23 cellular contexts compared by ENCODE assay signal in the genomic region with DNA sequence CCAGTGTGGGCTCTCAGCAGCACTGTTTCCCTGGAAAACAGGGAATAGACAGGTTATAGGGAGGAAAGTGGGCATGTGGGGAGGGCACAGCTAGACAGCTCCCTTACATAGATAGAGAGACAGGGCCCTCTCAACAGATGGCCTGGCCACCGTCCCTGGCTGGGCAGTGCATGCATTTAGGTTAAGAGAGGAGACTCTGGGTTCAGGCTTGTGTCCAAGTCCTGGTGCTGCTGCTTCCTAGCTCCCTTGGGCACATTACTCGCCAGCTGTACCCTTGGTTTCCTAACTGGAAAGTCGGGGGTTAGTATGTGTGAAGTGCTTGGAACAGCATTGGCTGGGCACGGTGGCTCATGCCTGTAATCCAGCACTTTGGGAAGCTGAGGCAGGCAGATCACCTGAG. TPM values are rescaled to one million over a fixed set of nuclear protein-coding genes. Genes with fewer than 3 reads are reported as not detected.
A peak's percentile ranks its signal among the peaks of the same experiment; 100 is the strongest.
DNase-seq lines count a peak whose midpoint lies in the region; TF ChIP-seq lines count a peak whose summit lies in the region.
"Had no signal": no experiment of that assay in that cellular context is flagged by ENCODE, and none has a peak within 500 bp of the region (broad histone marks: within the 10 kb centered on the region; RNA-seq: fewer than 3 reads in every experiment).

No MANE protein-coding gene starts in this region.

- H4K20me1 ChIP-seq in H9 (ENCODE audit: control insufficient read depth, insufficient read depth, insufficient read length) = peaks cover 4% of the 10 kb centered on the region

- no peak overlapping the region for H3K4ac ChIP-seq in H9 (ENCODE audit: low read depth, low read length)
- H3K4ac ChIP-seq in trophoblast cell (ENCODE audit: low read depth, low read length) = no peak overlapping the region

- no peak overlapping the region for H3T11ph ChIP-seq in H9 (ENCODE audit: low read length)

- peak overlapping the region in 2 of 3 experiments; percentile 61 to 65; a peak in 3 of 7 replicates for H3K27ac Mint-ChIP-seq in H9
- H3K27ac Mint-ChIP-seq: activated CD4-positive, alpha-beta T cell treated with anti-CD3 and anti-CD28 coated beads, Interleukin-2, amount 10 ng/mL, durations not matched to agents 24 days and 14 days; activated naive CD8-positive, alpha-beta T cell treated with anti-CD3 and anti-CD28 coated beads, Interleukin-2, amount 50 U/mL, for 24 hours; naive thymus-derived CD8-positive, alpha-beta T cell; T-helper 2 cell treated with Interferon-gamma antibody and Interleukin-4, amounts not matched to agents 5 μg/mL and 100 μg/mL, for 36 hours had no signal

- no peak overlapping the region for H2BK20ac ChIP-seq in H9 (ENCODE audit: low read depth, low read length, poor library complexity, severe bottlenecking)

- WGBS in H9 (ENCODE audit: extremely low coverage, insufficient read length, low lambda C conversion rate) = no CpG with 5 or more reads among the region's 4 CpGs
- WGBS in trophoblast cell (ENCODE audit: extremely low coverage, insufficient coverage, insufficient read length) = no CpG with 5 or more reads among the region's 4 CpGs

- H2BK12ac ChIP-seq in H9 (ENCODE audit: insufficient read length, low read depth, low read length) = no peak overlapping the region
- peak overlapping the region; percentile 61 for H2BK12ac ChIP-seq in trophoblast cell (ENCODE audit: low read length)

- H3K4me1 Mint-ChIP-seq in H9 = peaks cover 30 to 34% of the 10 kb centered on the region in 2 experiments
- H3K4me1 Mint-ChIP-seq: activated naive CD8-positive, alpha-beta T cell treated with anti-CD3 and anti-CD28 coated beads, Interleukin-2, amount 50 U/mL, for 24 hours; naive thymus-derived CD8-positive, alpha-beta T cell had no signal

- H2BK120ac ChIP-seq in H9 (ENCODE audit: low read depth, low read length, poor library complexity, severe bottlenecking) = no peak overlapping the region
- peak overlapping the region; percentile 26 for H2BK120ac ChIP-seq in trophoblast cell (ENCODE audit: insufficient read depth, low read length, poor library complexity)

- no peaks in the 10 kb centered on the region; the same call in 1 of the 2 replicates for H3K4me1 ChIP-seq in H9 (ENCODE audit: insufficient read depth, low read length)
- peaks cover 15% of the 10 kb centered on the region in 2 experiments for H3K4me1 ChIP-seq in trophoblast cell (ENCODE audit: control insufficient read depth in 1 of 2, insufficient read depth in 2 of 2, low read length in 2 of 2)

- no peak for TF ChIP-seq CTCF in H9 (conservative IDR thresholded peaks at IDR 0.05)

- H3K4me3 ChIP-seq in trophoblast cell (ENCODE audit: low read depth, low read length) = no peak overlapping the region
- H3K4me3 ChIP-seq: ovary, right atrium auricular region, upper lobe of left lung had no signal

- no peaks in the 10 kb centered on the region for H3K23me2 ChIP-seq in H9 (ENCODE audit: insufficient read length, low read depth, low read length, poor library complexity, severe bottlenecking)

- H4K91ac ChIP-seq in H9 (ENCODE audit: insufficient read length, low read depth, low read length) (no peak overlapping the region), trophoblast cell (ENCODE audit: low read depth, low read length) (peak overlapping the region; percentile 2)

- H2AK5ac ChIP-seq in H9 (ENCODE audit: insufficient read length, low read length) = no peak overlapping the region
- H2AK5ac ChIP-seq in trophoblast cell (ENCODE audit: low read length) = no peak overlapping the region

- H3K9ac ChIP-seq in H9 (ENCODE audit: extremely low read depth, insufficient read length, low read length) (no peak overlapping the region), trophoblast cell (ENCODE audit: low read length) (no peak overlapping the region)

- H4K8ac ChIP-seq in H9 (replicated peaks; ENCODE audit: insufficient read length, low read depth, low read length) = no peak overlapping the region
- no peak overlapping the region for H4K8ac ChIP-seq in trophoblast cell (ENCODE audit: low read depth, low read length)

- H3K18ac ChIP-seq in H9 (ENCODE audit: insufficient read length, low read depth, low read length) = no peak overlapping the region
- peak overlapping the region; percentile 69 for H3K18ac ChIP-seq in trophoblast cell (ENCODE audit: low read length)

- H3K14ac ChIP-seq in H9 (ENCODE audit: insufficient read depth, low read length) = no peak overlapping the region
- H3K14ac ChIP-seq in trophoblast cell (ENCODE audit: low read length) = peak overlapping the region; percentile 24

- H3K4me3 Mint-ChIP-seq in H9 = no peak overlapping the region
- H3K4me3 Mint-ChIP-seq: activated CD4-positive, alpha-beta T cell treated with anti-CD3 and anti-CD28 coated beads, Interleukin-2, amount 10 ng/mL, durations not matched to agents 24 days and 14 days; activated naive CD8-positive, alpha-beta T cell treated with anti-CD3 and anti-CD28 coated beads, Interleukin-2, amount 50 U/mL, for 24 hours; naive thymus-derived CD8-positive, alpha-beta T cell; T-helper 2 cell treated with Interferon-gamma antibody and Interleukin-4, amounts not matched to agents 5 μg/mL and 100 μg/mL, for 36 hours had no signal

- no peak overlapping the region for H2BK5ac ChIP-seq in H9 (ENCODE audit: insufficient read length, low read length)
- peak overlapping the region; percentile 25 for H2BK5ac ChIP-seq in trophoblast cell (ENCODE audit: low read depth, low read length, poor library complexity)

- H3K27me3 ChIP-seq in H9 (ENCODE audit: insufficient read depth, low read length) (no peaks in the 10 kb centered on the region), trophoblast cell (ENCODE audit: insufficient read depth, low read length) (no peaks in the 10 kb centered on the region)
- H3K27me3 ChIP-seq: ovary, right atrium auricular region, upper lobe of left lung had no signal

- no peaks in the 10 kb centered on the region for H3K27me3 Mint-ChIP-seq in H9 (ENCODE audit: low read depth)
- H3K27me3 Mint-ChIP-seq: activated CD4-positive, alpha-beta T cell treated with anti-CD3 and anti-CD28 coated beads, Interleukin-2, amount 10 ng/mL, durations not matched to agents 24 days and 14 days; activated naive CD8-positive, alpha-beta T cell treated with anti-CD3 and anti-CD28 coated beads, Interleukin-2, amount 50 U/mL, for 24 hours; naive thymus-derived CD8-positive, alpha-beta T cell had no signal

- no peak overlapping the region for H3K27ac ChIP-seq in H9 (ENCODE audit: insufficient read length, low read depth, low read length)
- peak overlapping the region; percentile 12 for H3K27ac ChIP-seq in trophoblast cell (ENCODE audit: low read depth, low read length)
- H3K27ac ChIP-seq: C4-2B, ovary, right atrium auricular region, upper lobe of left lung had no signal

- H3K9me3 ChIP-seq in H9 (ENCODE audit: control insufficient read depth, low read depth, low read length) (no peaks in the 10 kb centered on the region), trophoblast cell (ENCODE audit: insufficient read depth, low read depth, low read length) (no peaks in the 10 kb centered on the region)
- H3K9me3 ChIP-seq: ovary, right atrium auricular region, upper lobe of left lung had no signal

- H2BK15ac ChIP-seq in H9 (ENCODE audit: low read depth, low read length) = no peak overlapping the region

- no peak overlapping the region for H3K23ac ChIP-seq in H9 (ENCODE audit: insufficient read length, low read depth, low read length)
- H3K23ac ChIP-seq in trophoblast cell (ENCODE audit: low read length) = no peak overlapping the region

- no peak overlapping the region for H3K56ac ChIP-seq in H9 (ENCODE audit: insufficient read length, low read depth, low read length)

- H4K5ac ChIP-seq in H9 (ENCODE audit: insufficient read length, low read depth, low read length) = no peak overlapping the region

- H3K79me2 ChIP-seq in H9 (ENCODE audit: insufficient read depth, low read length) (no peaks in the 10 kb centered on the region), trophoblast cell (ENCODE audit: control insufficient read depth, insufficient read depth, low read length, poor library complexity) (no peaks in the 10 kb centered on the region)

- DNase-seq in DMS79 (lab: John Stamatoyannopoulos, UW) (peak; percentile 18), H9 (no peak), cerebellar nuclear complex (lab: John Stamatoyannopoulos, UW) (peak; percentile 68 to 81), trophoblast cell (no peak), occipital lobe (lab: John Stamatoyannopoulos, UW) (no peak), kidney tubule cell (ENCODE audit: low spot score) (no peak), retina (no peak)
- DNase-seq: activated CD4-positive, alpha-beta T cell treated with anti-CD3 and anti-CD28 coated beads, Interleukin-2, amount 10 ng/mL, durations not matched to agents 24 days and 14 days; activated gamma-delta T cell treated with Interleukin-2 at 50 U/mL for 16 hours; activated naive CD8-positive, alpha-beta T cell treated with anti-CD3 and anti-CD28 coated beads, Interleukin-2, amount 50 U/mL, for 24 hours; activated T-cell treated with anti-CD3 and anti-CD28 coated beads, Interleukin-2, amount 50 U/mL, for 1 hour; Calu3; IMR-90; left ventricle myocardium superior; midbrain; naive thymus-derived CD8-positive, alpha-beta T cell; ovary; RPMI8226; stimulated activated CD4-positive, alpha-beta T cell treated with anti-CD3 and anti-CD28 coated beads, Interleukin-2, amount 100 ng/mL, for 48 hours; upper lobe of left lung had no signal

- no peaks in the 10 kb centered on the region for H3K79me1 ChIP-seq in H9 (ENCODE audit: insufficient read depth, low read depth, low read length, poor library complexity, severe bottlenecking)
- H3K79me1 ChIP-seq in trophoblast cell (ENCODE audit: low read length) = no peaks in the 10 kb centered on the region

- H3K36me3 Mint-ChIP-seq in H9 (ENCODE audit: insufficient read depth in 1 of 3, low read depth in 3 of 3) = peaks cover 11 to 32% (median 18%) of the 10 kb centered on the region in 3 experiments
- H3K36me3 Mint-ChIP-seq: naive thymus-derived CD8-positive, alpha-beta T cell had no signal

- no peak overlapping the region for H4K12ac ChIP-seq in trophoblast cell (ENCODE audit: low read depth, low read length)

- peaks cover 14 to 21% of the 10 kb centered on the region in 2 experiments for H3K36me3 ChIP-seq in trophoblast cell (ENCODE audit: control insufficient read depth in 1 of 2, insufficient read depth in 2 of 2, low read length in 2 of 2)
- H3K36me3 ChIP-seq: ovary, right atrium auricular region had no signal

- H3K4me2 ChIP-seq in H9 (ENCODE audit: insufficient read depth, insufficient read length, low read length) (no peak overlapping the region), trophoblast cell (ENCODE audit: low read length) (no peak overlapping the region)

- H2AFZ ChIP-seq in H9 (ENCODE audit: low read length) (no peak overlapping the region), trophoblast cell (ENCODE audit: insufficient read depth, low read length, poor library complexity) (no peak overlapping the region)

- H3K9me3 Mint-ChIP-seq in H9 = peaks cover 0 to 3% of the 10 kb centered on the region in 2 experiments; a peak in 1 of 5 replicates
- H3K9me3 Mint-ChIP-seq: naive thymus-derived CD8-positive, alpha-beta T cell had no signal

RNA-seq across cellular contexts. Expression of a gene that starts 9.1 kb away (rescaled TPM):
- total RNA-seq in H9 (2021) = 57.0 TPM in 2 replicates
- 109 and 118 TPM in 2 replicates for polyA plus RNA-seq in trophoblast cell (2013)
- total RNA-seq in occipital lobe = 23.9 TPM

RNA-seq across cellular contexts. Expression of a gene that starts 17.4 kb away (rescaled TPM):
- 45.7 and 46.8 TPM in 2 replicates for total RNA-seq in H9 (2021)
- polyA plus RNA-seq in trophoblast cell (2013) = 29.2 and 29.9 TPM in 2 replicates
- total RNA-seq in occipital lobe = 18.6 TPM

RNA-seq across cellular contexts. Expression of a gene that starts 36.6 kb away (rescaled TPM):
- total RNA-seq in H9 (2021) (61.4 and 63.3 TPM in 2 replicates), occipital lobe (35.1 TPM)
- 43.1 and 46.4 TPM in 2 replicates for polyA plus RNA-seq in trophoblast cell (2013)

Comparison
In these comparisons a context has a peak if more than half of its experiments do, and no peak if none do; other contexts are left out.
1. DNase-seq: peak in DMS79 (single experiment) and cerebellar nuclear complex (2 of 2); none in H9 (single experiment), trophoblast cell (0 of 2), occipital lobe (single experiment), kidney tubule cell (single experiment) and retina (single experiment).